In genomic region chr19:58513694-58514563, GRCh38 we compare ENCODE assay signal across 7 cellular contexts. TPM values are rescaled to one million over a fixed set of nuclear protein-coding genes. Genes with fewer than 3 reads are reported as not detected.
DNase-seq lines count a peak whose midpoint lies in the region; ATAC-seq and TF ChIP-seq lines count a peak whose summit lies in the region.

No MANE protein-coding gene starts in this region.

- H3K4me3 ChIP-seq in colonic mucosa = peak overlapping the region; percentile 40

- H3K4me1 ChIP-seq in colonic mucosa = peaks cover 5% of the 10 kb centered on the region

- intact Hi-C loops in colonic mucosa (cut with DNase I) = no loop called here
- intact Hi-C loops in left colon (cut with DNase I, micrococcal nuclease) = no loop called here

- no peaks in the 10 kb centered on the region for H3K27me3 ChIP-seq in colonic mucosa

- DNase-seq in NCI-H226 (peak; percentile 95), colonic mucosa (peak; percentile 93), left colon (peak; percentile 91 to 94)
- peak; percentile 98 for DNase-seq in activated CD4-positive, alpha-beta T cell treated with anti-CD3 and anti-CD28 coated beads for 48 hours
- peak; percentile 93 to 97 for DNase-seq in stimulated activated CD4-positive, alpha-beta T cell treated with anti-CD3 and anti-CD28 coated beads, Interleukin-1b, Interleukin-23, amount 100 ng/mL, for 4 hours (ENCODE audit: low read depth in 2 of 2)

- peaks cover 6% of the 10 kb centered on the region for H3K36me3 ChIP-seq in colonic mucosa

- ATAC-seq in GM18517 (IDR thresholded peaks at IDR 0.05; ENCODE audit: unreplicated experiment) (peak; percentile 65), HG03108 (IDR thresholded peaks at IDR 0.05; ENCODE audit: unreplicated experiment) (peak; percentile 72), left colon (peak; percentile 81)

- peak overlapping the region; percentile 57 to 70 for H3K9ac ChIP-seq in colonic mucosa (ENCODE audit: low read depth in 2 of 2, low read length in 2 of 2)

- H3K9me3 ChIP-seq in colonic mucosa = no peaks in the 10 kb centered on the region

- peak; percentile 96 for TF ChIP-seq CTCF in colonic mucosa (IDR thresholded peaks at IDR 0.05)

- H3K27ac ChIP-seq in colonic mucosa = peak overlapping the region; percentile 1

RNA-seq across cellular contexts. Expression of gene SLC27A5, which starts 2.1 kb away (rescaled TPM):
- total RNA-seq in colonic mucosa (1 to 10 TPM; 3.7 to 8.7 TPM), left colon (1 to 10 TPM; 2.8 to 4.6 TPM)

RNA-seq across cellular contexts. Expression of gene ZBTB45, which starts 5.7 kb away (rescaled TPM):
- total RNA-seq in colonic mucosa = 10 to 100 TPM; 13.5 to 20.2 TPM
- 10 to 100 TPM; 13.7 to 14.3 TPM for total RNA-seq in left colon

RNA-seq across cellular contexts. Expression of gene TRIM28, which starts 29.9 kb away (rescaled TPM):
- total RNA-seq in colonic mucosa = 100 to 1,000 TPM; 205 to 412 TPM
- 100 to 1,000 TPM; 171 to 184 TPM for total RNA-seq in left colon

RNA-seq across cellular contexts. Expression of gene ZNF446, which starts 37.8 kb away (rescaled TPM):
- total RNA-seq in colonic mucosa (10 to 100 TPM in 1 of 2 donors, 1 to 10 TPM in 1; 7.4 to 10.5 TPM), left colon (10 to 100 TPM in 1 of 2 donors, 1 to 10 TPM in 1; 10.0 to 11.2 TPM)

RNA-seq across cellular contexts. Expression of gene CHMP2A, which starts 41.0 kb away (rescaled TPM):
- 100 to 1,000 TPM; 176 to 183 TPM for total RNA-seq in colonic mucosa
- 100 to 1,000 TPM; 204 to 215 TPM for total RNA-seq in left colon

Comparison
In these comparisons a context has a peak if more than half of its experiments do, and no peak if none do; other contexts are left out.
1. Peak in every context shown above with its lines: DNase-seq, ATAC-seq, H3K4me3 ChIP-seq and H3K27ac ChIP-seq.